In the genomic region with DNA sequence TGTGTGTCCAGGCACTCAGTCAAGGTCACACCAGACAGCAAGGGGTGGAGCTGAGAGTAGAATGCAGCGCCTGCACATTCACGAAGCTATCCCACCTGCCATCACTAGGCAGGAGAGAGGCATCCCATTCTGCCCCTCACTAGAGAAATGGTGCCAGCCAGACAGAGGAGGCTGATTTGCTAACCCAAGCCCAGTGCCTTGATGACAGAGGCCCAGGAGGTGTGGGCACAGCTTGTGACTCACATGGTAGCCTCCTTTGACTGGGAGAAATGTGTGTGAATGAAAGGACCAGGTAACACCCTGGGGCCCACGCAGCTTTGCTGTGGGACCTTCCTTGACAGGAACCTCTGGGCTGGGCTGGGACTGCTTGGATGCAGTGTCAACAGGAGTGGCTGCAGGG, we compare ENCODE assay signal across 13 cellular contexts.
"Had no signal": no experiment of that assay in that cellular context is flagged by ENCODE, and none has a peak within 500 bp of the region (broad histone marks: within the 10 kb centered on the region; RNA-seq: fewer than 3 reads in every experiment).

No MANE protein-coding gene starts in this region.

- H3K4me1 ChIP-seq: adrenal gland, gastroesophageal sphincter, heart right ventricle, tibial artery had no signal

- H3K9me3 ChIP-seq: adrenal gland, gastroesophageal sphincter, heart right ventricle, tibial artery had no signal

- H3K27me3 ChIP-seq: adrenal gland, cardiac muscle cell, gastroesophageal sphincter had no signal

- H3K27ac ChIP-seq: adrenal gland, cardiac muscle cell, gastroesophageal sphincter, heart right ventricle, tibial artery had no signal

- H3K4me3 Mint-ChIP-seq: activated naive CD4-positive, alpha-beta T cell treated with anti-CD3 and anti-CD28 coated beads, Interleukin-2, amount 10 ng/mL, durations not matched to agents 7 days and 5 days; natural killer cell; stimulated activated naive B cell treated with anti-CD40 and anti-IgM and Interleukin-4, amounts not matched to agents 10 μg/mL and 1 μg/mL and 100 μg/mL, for 72 hours; T-cell had no signal

- DNase-seq: activated CD4-positive, alpha-beta T cell treated with anti-CD3 and anti-CD28 coated beads, Interleukin-2, amount 50 U/mL, for 48 hours; activated naive CD4-positive, alpha-beta T cell treated with anti-CD3 and anti-CD28 coated beads, Interleukin-2, amount 10 ng/mL, durations not matched to agents 7 days and 5 days; adrenal gland; heart right ventricle; mesendoderm; natural killer cell; stimulated activated CD4-positive, alpha-beta T cell treated with anti-CD3 and anti-CD28 coated beads, Interleukin-2, amount 100 ng/mL, for 48 hours; stimulated activated naive B cell treated with anti-CD40 and anti-IgM and Interleukin-4, amounts not matched to agents 10 μg/mL and 1 μg/mL and 100 μg/mL, for 72 hours; T-cell; T-helper 9 cell; tibial artery had no signal

- H3K4me3 ChIP-seq: adrenal gland, cardiac muscle cell, gastroesophageal sphincter, heart right ventricle, tibial artery had no signal

- H3K36me3 Mint-ChIP-seq: activated naive CD4-positive, alpha-beta T cell treated with anti-CD3 and anti-CD28 coated beads, Interleukin-2, amount 10 ng/mL, durations not matched to agents 7 days and 5 days; natural killer cell; stimulated activated naive B cell treated with anti-CD40 and anti-IgM and Interleukin-4, amounts not matched to agents 10 μg/mL and 1 μg/mL and 100 μg/mL, for 72 hours; T-cell had no signal

- H3K4me1 Mint-ChIP-seq: natural killer cell had no signal

- H3K27ac Mint-ChIP-seq: activated naive CD4-positive, alpha-beta T cell treated with anti-CD3 and anti-CD28 coated beads, Interleukin-2, amount 10 ng/mL, durations not matched to agents 7 days and 5 days; natural killer cell; stimulated activated naive B cell treated with anti-CD40 and anti-IgM and Interleukin-4, amounts not matched to agents 10 μg/mL and 1 μg/mL and 100 μg/mL, for 72 hours; T-cell had no signal

- H3K9me3 Mint-ChIP-seq: activated naive CD4-positive, alpha-beta T cell treated with anti-CD3 and anti-CD28 coated beads, Interleukin-2, amount 10 ng/mL, durations not matched to agents 7 days and 5 days; natural killer cell; stimulated activated naive B cell treated with anti-CD40 and anti-IgM and Interleukin-4, amounts not matched to agents 10 μg/mL and 1 μg/mL and 100 μg/mL, for 72 hours; T-cell had no signal

- H3K36me3 ChIP-seq: adrenal gland, cardiac muscle cell, gastroesophageal sphincter, heart right ventricle, tibial artery had no signal

- ATAC-seq: gastroesophageal sphincter; heart right ventricle; natural killer cell; stimulated activated naive B cell treated with anti-CD40 and anti-IgM and Interleukin-4, amounts not matched to agents 10 μg/mL and 1 μg/mL and 100 μg/mL, for 72 hours; T-cell had no signal

- H3K27me3 Mint-ChIP-seq: stimulated activated naive B cell treated with anti-CD40 and anti-IgM and Interleukin-4, amounts not matched to agents 10 μg/mL and 1 μg/mL and 100 μg/mL, for 72 hours; T-cell had no signal
